1 cellular context compared by ENCODE assay signal in genomic region chr22:43969021-43969878, GRCh38.
A peak's percentile ranks its signal among the peaks of the same experiment; 100 is the strongest.
TF ChIP-seq lines count a peak whose summit lies in the region.

No MANE protein-coding gene starts in this region.

TF ChIP-seq in K562, 482 proteins besides CTCF, POLR2A, EP300 and RAD21 (continued from another document and continues in another):
- no peak for TF ChIP-seq PATZ1 (CRISPR knock-in tag; IDR thresholded peaks at IDR 0.05; ENCODE audit: borderline replicate concordance)
- TF ChIP-seq ZC3H4 (CRISPR knock-in tag; IDR thresholded peaks at IDR 0.05; ENCODE audit: borderline replicate concordance) = no peak
- peak; percentile 56 for TF ChIP-seq ZFP36 (IDR thresholded peaks at IDR 0.05; ENCODE audit: low read depth, low read length, partially characterized antibody)
- no peak for TF ChIP-seq CAMTA2 (CRISPR knock-in tag; conservative IDR thresholded peaks at IDR 0.05)
- no peak for TF ChIP-seq TSC22D4 (tag; IDR thresholded peaks at IDR 0.05)
- no peak for TF ChIP-seq TCF7L2 (IDR thresholded peaks at IDR 0.05; ENCODE audit: low read depth, low read length)
- TF ChIP-seq ZNF253 (CRISPR knock-in tag; conservative IDR thresholded peaks at IDR 0.05) = no peak
- TF ChIP-seq ADNP (tag; IDR thresholded peaks at IDR 0.05) = no peak
- TF ChIP-seq ILK (tag; IDR thresholded peaks at IDR 0.05; ENCODE audit: borderline replicate concordance, low read depth) = no peak
- 0 out of 2 replicates have a peak, but pooled peaks have one; percentile 44 for TF ChIP-seq TARDBP (IDR thresholded peaks at IDR 0.05)
- TF ChIP-seq SUPT5H (IDR thresholded peaks at IDR 0.05) = no peak
- peak; percentile 71 for TF ChIP-seq SOX6 (IDR thresholded peaks at IDR 0.05)
- no peak for TF ChIP-seq SMAD1 (IDR thresholded peaks at IDR 0.05; ENCODE audit: low read depth, low read length, partially characterized antibody)
- TF ChIP-seq ZNF41 (CRISPR knock-in tag; conservative IDR thresholded peaks at IDR 0.05) = no peak
- TF ChIP-seq PREB (CRISPR knock-in tag; IDR thresholded peaks at IDR 0.05) = no peak
- TF ChIP-seq HNRNPLL (IDR thresholded peaks at IDR 0.05; ENCODE audit: low read depth, low read length, poor library complexity, severe bottlenecking) = no peak
- TF ChIP-seq, protein P1, sequence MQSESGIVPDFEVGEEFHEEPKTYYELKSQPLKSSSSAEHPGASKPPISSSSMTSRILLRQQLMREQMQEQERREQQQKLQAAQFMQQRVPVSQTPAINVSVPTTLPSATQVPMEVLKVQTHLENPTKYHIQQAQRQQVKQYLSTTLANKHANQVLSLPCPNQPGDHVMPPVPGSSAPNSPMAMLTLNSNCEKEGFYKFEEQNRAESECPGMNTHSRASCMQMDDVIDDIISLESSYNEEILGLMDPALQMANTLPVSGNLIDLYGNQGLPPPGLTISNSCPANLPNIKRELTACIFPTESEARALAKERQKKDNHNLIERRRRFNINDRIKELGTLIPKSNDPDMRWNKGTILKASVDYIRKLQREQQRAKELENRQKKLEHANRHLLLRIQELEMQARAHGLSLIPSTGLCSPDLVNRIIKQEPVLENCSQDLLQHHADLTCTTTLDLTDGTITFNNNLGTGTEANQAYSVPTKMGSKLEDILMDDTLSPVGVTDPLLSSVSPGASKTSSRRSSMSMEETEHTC (IDR thresholded peaks at IDR 0.05) = no peak
- TF ChIP-seq ZNF239 (CRISPR knock-in tag; IDR thresholded peaks at IDR 0.05) = no peak
- TF ChIP-seq, protein P2, sequence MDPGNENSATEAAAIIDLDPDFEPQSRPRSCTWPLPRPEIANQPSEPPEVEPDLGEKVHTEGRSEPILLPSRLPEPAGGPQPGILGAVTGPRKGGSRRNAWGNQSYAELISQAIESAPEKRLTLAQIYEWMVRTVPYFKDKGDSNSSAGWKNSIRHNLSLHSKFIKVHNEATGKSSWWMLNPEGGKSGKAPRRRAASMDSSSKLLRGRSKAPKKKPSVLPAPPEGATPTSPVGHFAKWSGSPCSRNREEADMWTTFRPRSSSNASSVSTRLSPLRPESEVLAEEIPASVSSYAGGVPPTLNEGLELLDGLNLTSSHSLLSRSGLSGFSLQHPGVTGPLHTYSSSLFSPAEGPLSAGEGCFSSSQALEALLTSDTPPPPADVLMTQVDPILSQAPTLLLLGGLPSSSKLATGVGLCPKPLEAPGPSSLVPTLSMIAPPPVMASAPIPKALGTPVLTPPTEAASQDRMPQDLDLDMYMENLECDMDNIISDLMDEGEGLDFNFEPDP (CRISPR knock-in tag; IDR thresholded peaks at IDR 0.05) = no peak
- TF ChIP-seq MAZ (CRISPR knock-in tag; conservative IDR thresholded peaks at IDR 0.05 in 1 of 2, IDR thresholded peaks at IDR 0.05 in 1 of 2) = 0 out of 4 replicates have a peak, but pooled peaks of 1 of the 2 experiments have one; percentile 24
- TF ChIP-seq E2F8 (IDR thresholded peaks at IDR 0.05; ENCODE audit: low read depth, partially characterized antibody) = no peak
- TF ChIP-seq RNF2 (IDR thresholded peaks at IDR 0.05) = peak; percentile 56; the same call in 1 of the 2 replicates
- no peak for TF ChIP-seq FOXA3 (CRISPR knock-in tag; conservative IDR thresholded peaks at IDR 0.05 in 1 of 2, IDR thresholded peaks at IDR 0.05 in 1 of 2)
- no peak for TF ChIP-seq DMBX1 (CRISPR knock-in tag; IDR thresholded peaks at IDR 0.05; ENCODE audit: borderline replicate concordance)
- TF ChIP-seq, protein P3, sequence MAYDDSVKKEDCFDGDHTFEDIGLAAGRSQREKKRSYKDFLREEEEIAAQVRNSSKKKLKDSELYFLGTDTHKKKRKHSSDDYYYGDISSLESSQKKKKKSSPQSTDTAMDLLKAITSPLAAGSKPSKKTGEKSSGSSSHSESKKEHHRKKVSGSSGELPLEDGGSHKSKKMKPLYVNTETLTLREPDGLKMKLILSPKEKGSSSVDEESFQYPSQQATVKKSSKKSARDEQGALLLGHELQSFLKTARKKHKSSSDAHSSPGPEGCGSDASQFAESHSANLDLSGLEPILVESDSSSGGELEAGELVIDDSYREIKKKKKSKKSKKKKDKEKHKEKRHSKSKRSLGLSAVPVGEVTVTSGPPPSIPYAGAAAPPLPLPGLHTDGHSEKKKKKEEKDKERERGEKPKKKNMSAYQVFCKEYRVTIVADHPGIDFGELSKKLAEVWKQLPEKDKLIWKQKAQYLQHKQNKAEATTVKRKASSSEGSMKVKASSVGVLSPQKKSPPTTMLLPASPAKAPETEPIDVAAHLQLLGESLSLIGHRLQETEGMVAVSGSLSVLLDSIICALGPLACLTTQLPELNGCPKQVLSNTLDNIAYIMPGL (CRISPR knock-in tag; IDR thresholded peaks at IDR 0.05) = no peak
- TF ChIP-seq ZBTB40 (IDR thresholded peaks at IDR 0.05) = no peak
- TF ChIP-seq ZBTB40 (CRISPR knock-in tag; IDR thresholded peaks at IDR 0.05) = no peak
- no peak for TF ChIP-seq ZNF780A (CRISPR knock-in tag; IDR thresholded peaks at IDR 0.05)
- no peak for TF ChIP-seq BHLHE40 (IDR thresholded peaks at IDR 0.05; ENCODE audit: low read length)
- no peak for TF ChIP-seq HCFC1 (IDR thresholded peaks at IDR 0.05; ENCODE audit: low read depth, low read length)
- no peak for TF ChIP-seq E2F4 (CRISPR knock-in tag; IDR thresholded peaks at IDR 0.05; ENCODE audit: low read depth)
- TF ChIP-seq, protein P4, sequence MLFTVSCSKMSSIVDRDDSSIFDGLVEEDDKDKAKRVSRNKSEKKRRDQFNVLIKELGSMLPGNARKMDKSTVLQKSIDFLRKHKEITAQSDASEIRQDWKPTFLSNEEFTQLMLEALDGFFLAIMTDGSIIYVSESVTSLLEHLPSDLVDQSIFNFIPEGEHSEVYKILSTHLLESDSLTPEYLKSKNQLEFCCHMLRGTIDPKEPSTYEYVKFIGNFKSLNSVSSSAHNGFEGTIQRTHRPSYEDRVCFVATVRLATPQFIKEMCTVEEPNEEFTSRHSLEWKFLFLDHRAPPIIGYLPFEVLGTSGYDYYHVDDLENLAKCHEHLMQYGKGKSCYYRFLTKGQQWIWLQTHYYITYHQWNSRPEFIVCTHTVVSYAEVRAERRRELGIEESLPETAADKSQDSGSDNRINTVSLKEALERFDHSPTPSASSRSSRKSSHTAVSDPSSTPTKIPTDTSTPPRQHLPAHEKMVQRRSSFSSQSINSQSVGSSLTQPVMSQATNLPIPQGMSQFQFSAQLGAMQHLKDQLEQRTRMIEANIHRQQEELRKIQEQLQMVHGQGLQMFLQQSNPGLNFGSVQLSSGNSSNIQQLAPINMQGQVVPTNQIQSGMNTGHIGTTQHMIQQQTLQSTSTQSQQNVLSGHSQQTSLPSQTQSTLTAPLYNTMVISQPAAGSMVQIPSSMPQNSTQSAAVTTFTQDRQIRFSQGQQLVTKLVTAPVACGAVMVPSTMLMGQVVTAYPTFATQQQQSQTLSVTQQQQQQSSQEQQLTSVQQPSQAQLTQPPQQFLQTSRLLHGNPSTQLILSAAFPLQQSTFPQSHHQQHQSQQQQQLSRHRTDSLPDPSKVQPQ (CRISPR knock-in tag; IDR thresholded peaks at IDR 0.05; ENCODE audit: borderline replicate concordance) = no peak
- TF ChIP-seq KDM4B (IDR thresholded peaks at IDR 0.05; ENCODE audit: borderline replicate concordance in 2 of 2, low read depth in 1 of 2) = no peak
- TF ChIP-seq FOXA1 (IDR thresholded peaks at IDR 0.05; ENCODE audit: borderline replicate concordance) = no peak
